In genomic region chr10:73997479-73997805, GRCh38 we compare ENCODE assay signal across 8 cellular contexts. TPM values are rescaled to one million over a fixed set of nuclear protein-coding genes. Genes with fewer than 3 reads are reported as not detected.
DNase-seq lines count a peak whose midpoint lies in the region; ATAC-seq and TF ChIP-seq lines count a peak whose summit lies in the region.

No MANE protein-coding gene starts in this region.

- no peak for TF ChIP-seq CTCF in C4-2B (conservative IDR thresholded peaks at IDR 0.05)
- no peak for TF ChIP-seq CTCF in RWPE1 (conservative IDR thresholded peaks at IDR 0.05; ENCODE audit: low read depth)
- TF ChIP-seq CTCF in dorsolateral prefrontal cortex (IDR thresholded peaks at IDR 0.05 in 54 of 56, conservative IDR thresholded peaks at IDR 0.05 in 2 of 56; ENCODE audit: low read depth in 1 of 56, partially characterized antibody in 56 of 56) = no peak

- ATAC-seq in HG03175 (IDR thresholded peaks at IDR 0.05; ENCODE audit: unreplicated experiment) = peak; percentile 67

- intact Hi-C loops in dorsolateral prefrontal cortex (cut with DNase I) = no loop called here

- H3K9me3 ChIP-seq in mucosa of stomach (ENCODE audit: control insufficient read depth, low read length) = no peaks in the 10 kb centered on the region

- DNase-seq in GM19240 (ENCODE audit: insufficient read length, low spot score) (peak; percentile 19), RWPE1 (ENCODE audit: low spot score) (no peak), dorsolateral prefrontal cortex (no peak), AG08395 (ENCODE audit: low spot score) (no peak), AG08396 (ENCODE audit: low spot score) (no peak)

- CTCF ChIA-PET in RWPE1 (lab: Yijun Ruan, JAX) = interaction anchor here (0.6 to 0.7 kb wide), 2 partner anchors 30 to 861 kb away, joined by 3 read pairs; no protein-coding TSS in a partner anchor

- H3K9ac ChIP-seq in mucosa of stomach (ENCODE audit: low read length) = peak overlapping the region; percentile 93

- H3K4me1 ChIP-seq in mucosa of stomach (ENCODE audit: control insufficient read depth, insufficient read depth, low read length) = peaks cover 24% of the 10 kb centered on the region

- no peaks in the 10 kb centered on the region for H3K36me3 ChIP-seq in mucosa of stomach (ENCODE audit: control insufficient read depth, insufficient read depth, low read length)

- POLR2A ChIA-PET in RWPE1 (lab: Yijun Ruan, JAX; ENCODE audit: low non-redundant PET) = interaction anchor here (0.5 to 0.9 kb wide), 2 partner anchors 8 to 29 kb away, joined by 3 read pairs; no protein-coding TSS in a partner anchor

- H3K4me3 ChIP-seq in dorsolateral prefrontal cortex (peak overlapping the region; percentile 64 to 98 (median 90)), mucosa of stomach (ENCODE audit: low read length) (peak overlapping the region; percentile 100)

- H3K27me3 ChIP-seq in dorsolateral prefrontal cortex = no peaks in the 10 kb centered on the region
- H3K27me3 ChIP-seq in mucosa of stomach (ENCODE audit: control insufficient read depth, insufficient read depth, low read length) = no peaks in the 10 kb centered on the region

- H3K27ac ChIP-seq in C4-2B (peak overlapping the region; percentile 91), RWPE1 (peak overlapping the region; percentile 97), dorsolateral prefrontal cortex (peak overlapping the region in 52 of 59 donors; percentile 7 to 94 (median 68))

RNA-seq across cellular contexts. Expression of gene VCL, which starts 0.5 kb away (rescaled TPM):
- 10 to 100 TPM; 16.0 to 62.1 (median 29.9) TPM for total RNA-seq in dorsolateral prefrontal cortex
